Comparison of ENCODE assay signal across 31 cellular contexts in the genomic region with DNA sequence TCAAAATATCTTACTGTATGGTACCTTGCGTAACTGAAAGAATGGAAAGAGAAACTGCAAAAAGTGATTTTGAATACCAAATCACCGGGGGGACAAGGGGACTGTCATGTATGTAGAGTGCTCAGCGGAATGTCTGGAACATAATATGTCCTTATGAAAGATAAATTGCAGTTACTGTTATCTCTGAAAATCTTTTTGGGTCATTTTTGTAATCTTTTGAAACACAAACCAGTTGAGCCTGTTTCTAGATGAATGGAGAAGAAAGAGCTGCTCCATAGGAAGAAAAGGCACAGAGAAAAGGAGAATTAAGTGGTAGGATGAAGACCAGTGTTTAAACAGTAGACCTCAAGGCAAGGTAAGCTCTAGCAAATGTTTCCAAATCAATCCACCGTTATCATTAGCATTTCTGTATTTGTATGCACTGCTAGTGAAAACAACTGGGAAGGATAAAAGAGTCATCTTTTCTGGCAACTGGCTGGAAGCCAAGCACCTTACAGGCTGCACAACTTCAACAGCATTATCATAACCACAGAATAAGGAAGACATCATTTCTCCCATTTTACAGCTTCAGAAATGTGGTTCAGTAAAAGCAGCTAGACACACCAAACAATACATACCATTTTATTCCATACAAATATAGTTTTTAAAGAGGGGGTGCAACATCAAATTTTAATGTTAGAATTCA.
DNase-seq lines count a peak whose midpoint lies in the region; ATAC-seq, FAIRE-seq and TF ChIP-seq lines count a peak whose summit lies in the region.
"Had no signal": no experiment of that assay in that cellular context is flagged by ENCODE, and none has a peak within 500 bp of the region (broad histone marks: within the 10 kb centered on the region; RNA-seq: fewer than 3 reads in every experiment).

No MANE protein-coding gene starts in this region.

- H3K4me3 Mint-ChIP-seq in stimulated activated naive CD8-positive, alpha-beta T cell treated with anti-CD3 and anti-CD28 coated beads, Interleukin-15, amount 100 ng/mL, for 72 hours, result no peak overlapping the region
- H3K4me3 Mint-ChIP-seq: activated CD4-positive, alpha-beta T cell treated with anti-CD3 and anti-CD28 coated beads, Interleukin-2, amount 10 ng/mL, durations not matched to agents 24 days and 14 days; activated T-cell treated with anti-CD3 and anti-CD28 coated beads, Interleukin-2, amount 50 U/mL, for 4 hours; IgD-negative memory B cell; naive thymus-derived CD4-positive, alpha-beta T cell had no signal

- peak; percentile 3 for DNase-seq in DMS 273 (lab: John Stamatoyannopoulos, UW; ENCODE audit: unreplicated experiment)
- DNase-seq in DMS 273 treated with DMSO at 0.1 percent for 48 hours (lab: John Stamatoyannopoulos, UW), result no peak
- DNase-seq in M059J (ENCODE audit: low read depth), result peak; percentile 25
- peak; percentile 17 for DNase-seq in bronchial epithelial cell (ENCODE audit: low read depth)
- DNase-seq in kidney tubule cell (ENCODE audit: low spot score), result peak; percentile 47
- DNase-seq in upper lobe of right lung, result no peak
- no peak for DNase-seq in NOMO-1 treated with DMSO at 0.1 percent for 48 hours (lab: John Stamatoyannopoulos, UW; ENCODE audit: unreplicated experiment)
- DNase-seq in stimulated activated naive CD8-positive, alpha-beta T cell treated with anti-CD3 and anti-CD28 coated beads, Interleukin-15, amount 100 ng/mL, for 72 hours, result no peak
- DNase-seq: activated CD4-positive, alpha-beta T cell treated with anti-CD3 and anti-CD28 coated beads, Interleukin-2, amount 10 ng/mL, durations not matched to agents 24 days and 14 days; activated gamma-delta T cell treated with Interleukin-2 at 50 U/mL for 16 hours; activated T-cell treated with anti-CD3 and anti-CD28 coated beads, Interleukin-2, amount 50 U/mL, for 4 hours; gastrocnemius medialis; GDM1; hippocampal formation; left lung; mesendoderm; naive thymus-derived CD4-positive, alpha-beta T cell; NCI-H2081 treated with DMSO at 0.1 percent for 48 hours; NCI-H510A; NK-92 treated with Interleukin-12 subunit alpha and Interleukin-12 subunit beta, amount 100 ng/mL, for 24 hours; nucleus accumbens; psoas muscle; SHP77 treated with DMSO at 0.1 percent for 48 hours; stimulated activated naive CD4-positive, alpha-beta T cell treated with Interleukin-2 at 50 U/mL for 16 hours; testis had no signal

- H3K27me3 Mint-ChIP-seq in stimulated activated naive CD8-positive, alpha-beta T cell treated with anti-CD3 and anti-CD28 coated beads, Interleukin-15, amount 100 ng/mL, for 72 hours, result peaks cover 7% of the 10 kb centered on the region
- H3K27me3 Mint-ChIP-seq: activated CD4-positive, alpha-beta T cell treated with anti-CD3 and anti-CD28 coated beads, Interleukin-2, amount 10 ng/mL, durations not matched to agents 24 days and 14 days; IgD-negative memory B cell had no signal

- H3K9me3 ChIP-seq in upper lobe of right lung, result no peaks in the 10 kb centered on the region
- H3K9me3 ChIP-seq: breast epithelium, gastrocnemius medialis, HAP-1, left lung, psoas muscle, testis had no signal

- FAIRE-seq in bronchial epithelial cell (lab: Jason Lieb, UNC), result no peak

- H3K27ac Mint-ChIP-seq in stimulated activated naive CD8-positive, alpha-beta T cell treated with anti-CD3 and anti-CD28 coated beads, Interleukin-15, amount 100 ng/mL, for 72 hours, result no peak overlapping the region
- H3K27ac Mint-ChIP-seq: activated CD4-positive, alpha-beta T cell treated with anti-CD3 and anti-CD28 coated beads, Interleukin-2, amount 10 ng/mL, durations not matched to agents 24 days and 14 days; IgD-negative memory B cell; naive thymus-derived CD4-positive, alpha-beta T cell had no signal

- intact Hi-C loops in upper lobe of right lung (cut with DNase I), result no loop called here

- no peaks in the 10 kb centered on the region for H3K27me3 ChIP-seq in bronchial epithelial cell (ENCODE audit: control insufficient read depth, insufficient read depth, low read length)
- H3K27me3 ChIP-seq in upper lobe of right lung, result no peaks in the 10 kb centered on the region
- H3K27me3 ChIP-seq: breast epithelium, gastrocnemius medialis, left lung, testis had no signal

- H3K27ac ChIP-seq in upper lobe of right lung, result no peak overlapping the region
- H3K27ac ChIP-seq: 22Rv1, breast epithelium, coronary artery, gastrocnemius medialis, left lung, psoas muscle, testis had no signal

- ATAC-seq in upper lobe of right lung, result no peak
- no peak for ATAC-seq in stimulated activated naive CD8-positive, alpha-beta T cell treated with anti-CD3 and anti-CD28 coated beads, Interleukin-15, amount 100 ng/mL, for 72 hours
- ATAC-seq: activated T-cell treated with anti-CD3 and anti-CD28 coated beads, Interleukin-2, amount 50 U/mL, for 4 hours; esophagus mucosa; gastrocnemius medialis; left lung; naive thymus-derived CD4-positive, alpha-beta T cell; psoas muscle had no signal

- H3K4me3 ChIP-seq in bronchial epithelial cell (ENCODE audit: low read depth, low read length), result no peak overlapping the region
- no peak overlapping the region for H3K4me3 ChIP-seq in upper lobe of right lung
- H3K4me3 ChIP-seq: breast epithelium, coronary artery, gastrocnemius medialis, HAP-1, left lung, psoas muscle, testis had no signal

- TF ChIP-seq CTCF in bronchial epithelial cell (IDR thresholded peaks at IDR 0.05; ENCODE audit: insufficient read depth, low read length, severe bottlenecking) (no peak), upper lobe of right lung (IDR thresholded peaks at IDR 0.05) (no peak)

- H3K4me1 Mint-ChIP-seq in stimulated activated naive CD8-positive, alpha-beta T cell treated with anti-CD3 and anti-CD28 coated beads, Interleukin-15, amount 100 ng/mL, for 72 hours, result no peaks in the 10 kb centered on the region
- H3K4me1 Mint-ChIP-seq: activated CD4-positive, alpha-beta T cell treated with anti-CD3 and anti-CD28 coated beads, Interleukin-2, amount 10 ng/mL, durations not matched to agents 24 days and 14 days; IgD-negative memory B cell; naive thymus-derived CD4-positive, alpha-beta T cell had no signal

- no peaks in the 10 kb centered on the region for H3K4me1 ChIP-seq in upper lobe of right lung
- H3K4me1 ChIP-seq: breast epithelium, gastrocnemius medialis, left lung, psoas muscle, testis had no signal

- no peaks in the 10 kb centered on the region for H3K9me3 Mint-ChIP-seq in stimulated activated naive CD8-positive, alpha-beta T cell treated with anti-CD3 and anti-CD28 coated beads, Interleukin-15, amount 100 ng/mL, for 72 hours
- H3K9me3 Mint-ChIP-seq: activated CD4-positive, alpha-beta T cell treated with anti-CD3 and anti-CD28 coated beads, Interleukin-2, amount 10 ng/mL, durations not matched to agents 24 days and 14 days; activated T-cell treated with anti-CD3 and anti-CD28 coated beads, Interleukin-2, amount 50 U/mL, for 4 hours; IgD-negative memory B cell had no signal

- H3K36me3 ChIP-seq in bronchial epithelial cell (ENCODE audit: control insufficient read depth, insufficient read depth, low read length) (no peaks in the 10 kb centered on the region), upper lobe of right lung (no peaks in the 10 kb centered on the region)
- H3K36me3 ChIP-seq: breast epithelium, gastrocnemius medialis, HAP-1, left lung had no signal

Comparison
In these comparisons a context has a peak if more than half of its experiments do, and no peak if none do; other contexts are left out.
1. DNase-seq: peak in DMS 273 (single experiment), M059J (single experiment), bronchial epithelial cell (single experiment) and kidney tubule cell (single experiment); none in DMS 273 treated with DMSO at 0.1 percent for 48 hours (single experiment), upper lobe of right lung (single experiment), NOMO-1 treated with DMSO at 0.1 percent for 48 hours (single experiment) and stimulated activated naive CD8-positive, alpha-beta T cell treated with anti-CD3 and anti-CD28 coated beads, Interleukin-15, amount 100 ng/mL, for 72 hours (0 of 2).